Comparison of ENCODE assay signal across 17 cellular contexts in genomic region chr5:35117960-35118359, GRCh38.
DNase-seq lines count a peak whose midpoint lies in the region; ATAC-seq, FAIRE-seq and TF ChIP-seq lines count a peak whose summit lies in the region.
"Had no signal": no experiment of that assay in that cellular context is flagged by ENCODE, and none has a peak within 500 bp of the region (broad histone marks: within the 10 kb centered on the region; RNA-seq: fewer than 3 reads in every experiment).

No MANE protein-coding gene starts in this region.

- no peak for FAIRE-seq in urothelium cell line (lab: Jason Lieb, UNC)
- FAIRE-seq: A204.1 had no signal

- no peaks in the 10 kb centered on the region for H3K36me3 Mint-ChIP-seq in activated CD4-positive, alpha-beta memory T cell treated with anti-CD3 and anti-CD28 coated beads for 36 hours
- H3K36me3 Mint-ChIP-seq in activated CD4-positive, alpha-beta memory T cell treated with anti-CD3 and anti-CD28 coated beads, Interleukin-2, amount 10 ng/mL, durations not matched to agents 7 days and 5 days (ENCODE audit: low read depth): no peaks in the 10 kb centered on the region
- H3K36me3 Mint-ChIP-seq: natural killer cell had no signal

- H3K9me3 ChIP-seq in upper lobe of left lung: no peaks in the 10 kb centered on the region

- peak; percentile 64 for ATAC-seq in HG03432 (IDR thresholded peaks at IDR 0.05; ENCODE audit: unreplicated experiment)
- ATAC-seq in upper lobe of left lung (ENCODE audit: low FRiP score in 2 of 2): no peak
- ATAC-seq: natural killer cell, Panc1 had no signal

- no peak overlapping the region for H3K4me3 ChIP-seq in upper lobe of left lung

- H3K9me3 Mint-ChIP-seq in activated CD4-positive, alpha-beta memory T cell treated with anti-CD3 and anti-CD28 coated beads for 36 hours: no peaks in the 10 kb centered on the region
- H3K9me3 Mint-ChIP-seq in activated CD4-positive, alpha-beta memory T cell treated with anti-CD3 and anti-CD28 coated beads, Interleukin-2, amount 10 ng/mL, durations not matched to agents 7 days and 5 days: no peaks in the 10 kb centered on the region

- H3K4me1 ChIP-seq in upper lobe of left lung: no peaks in the 10 kb centered on the region

- intact Hi-C loops in activated CD4-positive, alpha-beta memory T cell treated with anti-CD3 and anti-CD28 coated beads for 36 hours (cut with micrococcal nuclease): no loop called here

- POLR2A ChIA-PET in activated CD4-positive, alpha-beta memory T cell treated with anti-CD3 and anti-CD28 coated beads for 36 hours (lab: Charles Lee): no interaction called here
- POLR2A ChIA-PET in activated CD4-positive, alpha-beta memory T cell treated with anti-CD3 and anti-CD28 coated beads, Interleukin-2, amount 10 ng/mL, durations not matched to agents 7 days and 5 days (lab: Charles Lee): no interaction called here

- TF ChIP-seq CTCF in upper lobe of left lung (IDR thresholded peaks at IDR 0.05): no peak

- H3K27me3 Mint-ChIP-seq in activated CD4-positive, alpha-beta memory T cell treated with anti-CD3 and anti-CD28 coated beads for 36 hours: peaks cover 22% of the 10 kb centered on the region
- peaks cover 8% of the 10 kb centered on the region for H3K27me3 Mint-ChIP-seq in activated CD4-positive, alpha-beta memory T cell treated with anti-CD3 and anti-CD28 coated beads, Interleukin-2, amount 10 ng/mL, durations not matched to agents 7 days and 5 days

- DNase-seq in activated CD4-positive, alpha-beta memory T cell treated with anti-CD3 and anti-CD28 coated beads for 36 hours: peak; percentile 11
- DNase-seq in activated CD4-positive, alpha-beta memory T cell treated with anti-CD3 and anti-CD28 coated beads, Interleukin-2, amount 10 ng/mL, durations not matched to agents 7 days and 5 days: no peak
- peak; percentile 24 for DNase-seq in astrocyte of the hippocampus (ENCODE audit: low read depth, low spot score)
- DNase-seq in urothelium cell line (ENCODE audit: low spot score): peak; percentile 40
- no peak for DNase-seq in D341Med (ENCODE audit: low spot score)
- no peak for DNase-seq in C1 segment of cervical spinal cord (lab: John Stamatoyannopoulos, UW)
- DNase-seq in upper lobe of left lung: no peak
- DNase-seq: activated gamma-delta T cell; natural killer cell; NCI-H2029 treated with DMSO at 0.1 percent for 48 hours; stimulated activated CD4-positive, alpha-beta T cell treated with anti-CD3 and anti-CD28 coated beads, Interleukin-1b, Interleukin-23, amount 100 ng/mL, for 48 hours; substantia nigra had no signal

- TF ChIP-seq EP300 in upper lobe of left lung (IDR thresholded peaks at IDR 0.05): no peak

- 86% methylated on average over 6 of the region's 6 CpGs for WGBS in upper lobe of left lung, 2 donors

- H3K36me3 ChIP-seq in upper lobe of left lung: no peaks in the 10 kb centered on the region

- CTCF ChIA-PET in activated CD4-positive, alpha-beta memory T cell treated with anti-CD3 and anti-CD28 coated beads for 36 hours (lab: Charles Lee): no interaction called here
- CTCF ChIA-PET in activated CD4-positive, alpha-beta memory T cell treated with anti-CD3 and anti-CD28 coated beads, Interleukin-2, amount 10 ng/mL, durations not matched to agents 7 days and 5 days (lab: Charles Lee): no interaction called here

- no peak overlapping the region for H3K27ac Mint-ChIP-seq in activated CD4-positive, alpha-beta memory T cell treated with anti-CD3 and anti-CD28 coated beads for 36 hours
- no peak overlapping the region for H3K27ac Mint-ChIP-seq in activated CD4-positive, alpha-beta memory T cell treated with anti-CD3 and anti-CD28 coated beads, Interleukin-2, amount 10 ng/mL, durations not matched to agents 7 days and 5 days
- H3K27ac Mint-ChIP-seq: natural killer cell had no signal

- no peak for TF ChIP-seq POLR2A in upper lobe of left lung (IDR thresholded peaks at IDR 0.05)

- H3K27ac ChIP-seq in upper lobe of left lung: no peak overlapping the region
- H3K27ac ChIP-seq: HL-60, VCaP had no signal

- H3K4me1 Mint-ChIP-seq in activated CD4-positive, alpha-beta memory T cell treated with anti-CD3 and anti-CD28 coated beads for 36 hours (ENCODE audit: low read depth): peaks cover 3% of the 10 kb centered on the region
- H3K4me1 Mint-ChIP-seq in activated CD4-positive, alpha-beta memory T cell treated with anti-CD3 and anti-CD28 coated beads, Interleukin-2, amount 10 ng/mL, durations not matched to agents 7 days and 5 days: no peaks in the 10 kb centered on the region
- H3K4me1 Mint-ChIP-seq: natural killer cell had no signal

- no peak overlapping the region for H3K4me3 Mint-ChIP-seq in activated CD4-positive, alpha-beta memory T cell treated with anti-CD3 and anti-CD28 coated beads for 36 hours
- no peak overlapping the region for H3K4me3 Mint-ChIP-seq in activated CD4-positive, alpha-beta memory T cell treated with anti-CD3 and anti-CD28 coated beads, Interleukin-2, amount 10 ng/mL, durations not matched to agents 7 days and 5 days
- H3K4me3 Mint-ChIP-seq: natural killer cell had no signal

- H3K27me3 ChIP-seq in upper lobe of left lung: no peaks in the 10 kb centered on the region

Comparison
In these comparisons a context has a peak if more than half of its experiments do, and no peak if none do; other contexts are left out.
1. DNase-seq: peak in activated CD4-positive, alpha-beta memory T cell treated with anti-CD3 and anti-CD28 coated beads for 36 hours (single experiment), astrocyte of the hippocampus (single experiment) and urothelium cell line (single experiment); none in activated CD4-positive, alpha-beta memory T cell treated with anti-CD3 and anti-CD28 coated beads, Interleukin-2, amount 10 ng/mL, durations not matched to agents 7 days and 5 days (single experiment), D341Med (single experiment), C1 segment of cervical spinal cord (0 of 14) and upper lobe of left lung (0 of 2).